ENCODE assay signal across 8 cellular contexts in the genomic region with DNA sequence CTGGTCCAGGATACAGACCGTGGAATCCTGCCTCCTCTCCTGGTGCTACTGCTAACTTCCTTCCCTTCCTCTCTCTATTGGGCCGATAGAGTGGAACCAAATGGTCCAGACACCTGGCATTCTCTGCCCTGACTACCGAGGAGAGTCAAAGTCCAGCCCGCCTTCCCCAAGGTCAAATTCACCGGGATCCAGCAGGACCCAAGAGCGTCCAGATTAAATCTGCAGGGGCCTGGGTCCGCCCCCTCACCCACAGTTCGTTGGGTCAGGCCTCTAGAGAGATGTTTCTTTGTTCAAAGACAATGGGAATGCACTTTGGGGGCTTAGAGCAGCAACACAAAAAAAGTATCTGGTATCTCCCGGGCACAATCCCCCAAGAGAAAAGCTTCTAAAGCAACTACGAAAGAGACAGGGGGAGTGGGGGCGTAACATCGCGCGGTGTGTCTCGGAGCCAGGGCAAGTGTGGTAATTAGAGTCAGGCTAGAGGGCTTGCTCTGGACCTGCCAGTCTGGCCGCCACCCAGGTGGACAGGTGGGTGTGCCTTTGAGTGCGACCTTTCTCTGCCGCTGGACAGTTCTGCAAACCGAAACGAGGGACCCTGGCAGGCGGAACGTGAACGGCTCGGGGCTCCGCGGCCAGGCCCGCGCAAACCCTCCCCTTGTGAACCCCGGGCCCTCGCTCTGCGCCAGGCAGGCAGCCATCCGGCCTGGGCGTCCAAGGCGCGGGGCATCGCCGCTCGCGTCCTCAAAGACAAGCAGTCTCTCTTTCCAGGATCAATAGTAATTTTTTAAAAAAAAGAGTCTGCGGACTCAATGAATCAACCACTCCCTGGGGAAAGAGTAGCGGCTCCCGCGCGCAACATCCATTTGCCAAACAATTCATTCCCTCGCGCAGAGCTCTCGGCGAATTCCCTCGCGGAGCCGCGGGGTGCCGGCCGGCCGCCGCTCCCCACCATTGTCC. TPM values are rescaled to one million over a fixed set of nuclear protein-coding genes. Genes with fewer than 3 reads are reported as not detected.
DNase-seq lines count a peak whose midpoint lies in the region; ATAC-seq and TF ChIP-seq lines count a peak whose summit lies in the region.

No MANE protein-coding gene starts in this region.

- H3K27ac ChIP-seq in CD4-positive, CD25-positive, alpha-beta regulatory T cell (ENCODE audit: insufficient read depth, low read length, poor library complexity, severe bottlenecking): peak overlapping the region; percentile 78
- H3K27ac ChIP-seq in HL-60 (replicated peaks) (no peak overlapping the region), WERI-Rb-1 (peak overlapping the region; percentile 85), lower lobe of right lung (peak overlapping the region; percentile 86)

- H3K36me3 Mint-ChIP-seq in CD4-positive, CD25-positive, alpha-beta regulatory T cell: peaks cover 3% of the 10 kb centered on the region
- no peaks in the 10 kb centered on the region for H3K36me3 Mint-ChIP-seq in dendritic cell treated with granulocyte-macrophage colony-stimulating factor and Interleukin-4, amounts not matched to agents 40 ng/mL and 50 ng/mL, for 4 days (ENCODE audit: low read depth)

- H3K4me3 Mint-ChIP-seq in CD4-positive, CD25-positive, alpha-beta regulatory T cell: peak overlapping the region; percentile 87 to 95 (median 94)
- H3K4me3 Mint-ChIP-seq in dendritic cell treated with granulocyte-macrophage colony-stimulating factor and Interleukin-4, amounts not matched to agents 40 ng/mL and 50 ng/mL, for 4 days: peak overlapping the region; percentile 81

- peak overlapping the region; percentile 56 to 89 (median 88) for H3K27ac Mint-ChIP-seq in CD4-positive, CD25-positive, alpha-beta regulatory T cell
- H3K27ac Mint-ChIP-seq in dendritic cell treated with granulocyte-macrophage colony-stimulating factor and Interleukin-4, amounts not matched to agents 40 ng/mL and 50 ng/mL, for 4 days: peak overlapping the region; percentile 77

- peaks cover 25% of the 10 kb centered on the region for H3K4me1 ChIP-seq in CD4-positive, CD25-positive, alpha-beta regulatory T cell (ENCODE audit: control insufficient read depth, insufficient read depth, low read length, poor library complexity, severe bottlenecking)
- peaks cover 26% of the 10 kb centered on the region for H3K4me1 ChIP-seq in lower lobe of right lung

- H3K4me1 Mint-ChIP-seq in CD4-positive, CD25-positive, alpha-beta regulatory T cell: peaks cover 9 to 52% (median 36%) of the 10 kb centered on the region in 4 donors
- H3K4me1 Mint-ChIP-seq in dendritic cell treated with granulocyte-macrophage colony-stimulating factor and Interleukin-4, amounts not matched to agents 40 ng/mL and 50 ng/mL, for 4 days (ENCODE audit: low read depth): peaks cover 30% of the 10 kb centered on the region

- H3K36me3 ChIP-seq in CD4-positive, CD25-positive, alpha-beta regulatory T cell (ENCODE audit: control insufficient read depth, insufficient read depth, low read length): no peaks in the 10 kb centered on the region
- 0 out of 2 replicates have a peak, but pooled peaks cover 2% of the 10 kb centered on the region for H3K36me3 ChIP-seq in WERI-Rb-1
- H3K36me3 ChIP-seq in lower lobe of right lung: no peaks in the 10 kb centered on the region

- intact Hi-C loops in dendritic cell treated with granulocyte-macrophage colony-stimulating factor and Interleukin-4, amounts not matched to agents 40 ng/mL and 50 ng/mL, for 4 days (cut with micrococcal nuclease): loop anchor here (5.0 kb wide), 1 partner anchor 38 kb away; no protein-coding TSS in a partner anchor
- intact Hi-C loops in lower lobe of right lung (cut with DNase I): no loop called here

- H3K4me3 ChIP-seq in CD4-positive, CD25-positive, alpha-beta regulatory T cell (ENCODE audit: low read depth, low read length): peak overlapping the region; percentile 85
- H3K4me3 ChIP-seq in HL-60 (replicated peaks; ENCODE audit: insufficient read depth, low read length) (peak overlapping the region; percentile 63), WERI-Rb-1 (ENCODE audit: low read depth, low read length) (peak overlapping the region; percentile 70), lower lobe of right lung (peak overlapping the region; percentile 90)

- H3K9me3 ChIP-seq in CD4-positive, CD25-positive, alpha-beta regulatory T cell (ENCODE audit: control insufficient read depth in 2 of 2, low read length in 2 of 2): no peaks in the 10 kb centered on the region
- H3K9me3 ChIP-seq in WERI-Rb-1 (ENCODE audit: severe bottlenecking): no peaks in the 10 kb centered on the region
- no peaks in the 10 kb centered on the region for H3K9me3 ChIP-seq in lower lobe of right lung

- DNase-seq in CD4-positive, CD25-positive, alpha-beta regulatory T cell: peak in 2 of 3 donors; percentile 43 to 63
- DNase-seq in HL-60 (ENCODE audit: low read depth in 1 of 2, low spot score in 1 of 2) (peak in 1 of 2 experiments; percentile 10), WERI-Rb-1 (peak; percentile 29), lower lobe of right lung (peak; percentile 64), NCI-H2107 treated with DMSO at 0.1 percent for 48 hours (lab: John Stamatoyannopoulos, UW; ENCODE audit: unreplicated experiment) (no peak)
- peak in 5 of 6 experiments; percentile 20 to 56 (median 47) for DNase-seq in stimulated activated naive CD4-positive, alpha-beta T cell (lab: John Stamatoyannopoulos, UW)

- TF ChIP-seq CTCF in HL-60 (IDR thresholded peaks at IDR 0.05; ENCODE audit: insufficient read depth, low read length): no peak
- no peak for TF ChIP-seq CTCF in WERI-Rb-1 (IDR thresholded peaks at IDR 0.05; ENCODE audit: low read depth, low read length)
- no peak for TF ChIP-seq CTCF in lower lobe of right lung (IDR thresholded peaks at IDR 0.05)

- ATAC-seq in CD4-positive, CD25-positive, alpha-beta regulatory T cell (ENCODE audit: low read depth in 2 of 2): peak in 1 of 2 donors; percentile 19
- ATAC-seq in GM21367 (IDR thresholded peaks at IDR 0.05; ENCODE audit: unreplicated experiment) (peak; percentile 33), lower lobe of right lung (peak; percentile 55 to 71)

- peaks cover 12% of the 10 kb centered on the region for H3K27me3 Mint-ChIP-seq in CD4-positive, CD25-positive, alpha-beta regulatory T cell
- peaks cover 42% of the 10 kb centered on the region for H3K27me3 Mint-ChIP-seq in dendritic cell treated with granulocyte-macrophage colony-stimulating factor and Interleukin-4, amounts not matched to agents 40 ng/mL and 50 ng/mL, for 4 days

- H3K9me3 Mint-ChIP-seq in CD4-positive, CD25-positive, alpha-beta regulatory T cell: no peaks in the 10 kb centered on the region
- no peaks in the 10 kb centered on the region for H3K9me3 Mint-ChIP-seq in dendritic cell treated with granulocyte-macrophage colony-stimulating factor and Interleukin-4, amounts not matched to agents 40 ng/mL and 50 ng/mL, for 4 days

- peaks cover 3% of the 10 kb centered on the region for H3K27me3 ChIP-seq in CD4-positive, CD25-positive, alpha-beta regulatory T cell (ENCODE audit: control insufficient read depth, insufficient read depth, low read length)
- H3K27me3 ChIP-seq in HL-60 (ENCODE audit: insufficient read depth, poor library complexity, severe bottlenecking): peaks cover 12% of the 10 kb centered on the region
- H3K27me3 ChIP-seq in WERI-Rb-1 (ENCODE audit: insufficient read depth, low read depth, severe bottlenecking): no peaks in the 10 kb centered on the region
- H3K27me3 ChIP-seq in lower lobe of right lung (ENCODE audit: low read depth): no peaks in the 10 kb centered on the region

RNA-seq across cellular contexts. Expression of a gene that starts 0.8 kb away (rescaled TPM):
- total RNA-seq in CD4-positive, CD25-positive, alpha-beta regulatory T cell: 8.8 TPM
- 1 to 10 TPM in 3 of 4 donors, under 1 TPM in 1; 0.76 to 2.7 (median 1.3) TPM for polyA plus RNA-seq in CD4-positive, CD25-positive, alpha-beta regulatory T cell
- 3.0 TPM for total RNA-seq in lower lobe of right lung
